Comparison of ENCODE assay signal across 15 cellular contexts in genomic region chr11:35076201-35077100, GRCh38.
A peak's percentile ranks its signal among the peaks of the same experiment; 100 is the strongest.
DNase-seq lines count a peak whose midpoint lies in the region; ATAC-seq, FAIRE-seq and TF ChIP-seq lines count a peak whose summit lies in the region.
"Had no signal": no experiment of that assay in that cellular context is flagged by ENCODE, and none has a peak within 500 bp of the region (broad histone marks: within the 10 kb centered on the region; RNA-seq: fewer than 3 reads in every experiment).

No MANE protein-coding gene starts in this region.

- CTCF ChIA-PET in CD8-positive, alpha-beta memory T cell (lab: Charles Lee) = interaction anchor here (1.5 kb wide), 1 partner anchor 31 kb away, joined by 4 read pairs; no protein-coding TSS in a partner anchor

- H3K4me3 Mint-ChIP-seq in CD8-positive, alpha-beta memory T cell = peak overlapping the region in 4 of 7 donors; percentile 25 to 37 (median 30)
- H3K4me3 Mint-ChIP-seq in activated T-helper 1 cell treated with anti-CD3 and anti-CD28 coated beads, Interleukin-12 subunit alpha, Interleukin-12 subunit beta, Interleukin-2, Interleukin-4 antibody, amounts not matched to agents 30 ng/mL and 10 ng/mL and 1 ng/mL, durations not matched to agents 14 hours and 24 hours and 36 hours = no peak overlapping the region

- H3K9me3 Mint-ChIP-seq in CD8-positive, alpha-beta memory T cell = no peaks in the 10 kb centered on the region
- H3K9me3 Mint-ChIP-seq in activated T-helper 1 cell treated with anti-CD3 and anti-CD28 coated beads, Interleukin-12 subunit alpha, Interleukin-12 subunit beta, Interleukin-2, Interleukin-4 antibody, amounts not matched to agents 30 ng/mL and 10 ng/mL and 1 ng/mL, durations not matched to agents 14 hours and 24 hours and 36 hours = peaks cover 17% of the 10 kb centered on the region

- H3K27ac Mint-ChIP-seq in CD8-positive, alpha-beta memory T cell = peak overlapping the region; percentile 85 to 99 (median 90)
- H3K27ac Mint-ChIP-seq in activated T-helper 1 cell treated with anti-CD3 and anti-CD28 coated beads, Interleukin-12 subunit alpha, Interleukin-12 subunit beta, Interleukin-2, Interleukin-4 antibody, amounts not matched to agents 30 ng/mL and 10 ng/mL and 1 ng/mL, durations not matched to agents 14 hours and 24 hours and 36 hours = peak overlapping the region; percentile 21

- no peak overlapping the region for H2AFZ ChIP-seq in ACC112 (ENCODE audit: low read length, unreplicated experiment)
- no peak overlapping the region for H2AFZ ChIP-seq in keratinocyte (ENCODE audit: control insufficient read depth, low read length)

- H3K4me1 Mint-ChIP-seq in CD8-positive, alpha-beta memory T cell = peaks cover 59 to 86% (median 85%) of the 10 kb centered on the region in 3 donors
- H3K4me1 Mint-ChIP-seq in activated T-helper 1 cell treated with anti-CD3 and anti-CD28 coated beads, Interleukin-12 subunit alpha, Interleukin-12 subunit beta, Interleukin-2, Interleukin-4 antibody, amounts not matched to agents 30 ng/mL and 10 ng/mL and 1 ng/mL, durations not matched to agents 14 hours and 24 hours and 36 hours (ENCODE audit: low read depth) = peaks cover 85% of the 10 kb centered on the region

- no peaks in the 10 kb centered on the region for H3K79me2 ChIP-seq in ACC112 (ENCODE audit: control insufficient read depth, insufficient read depth, low read length, unreplicated experiment)
- no peaks in the 10 kb centered on the region for H3K79me2 ChIP-seq in keratinocyte (ENCODE audit: control insufficient read depth, insufficient read depth, low read length)

- H3K36me3 Mint-ChIP-seq in CD8-positive, alpha-beta memory T cell = no peaks in the 10 kb centered on the region
- H3K36me3 Mint-ChIP-seq in activated T-helper 1 cell treated with anti-CD3 and anti-CD28 coated beads, Interleukin-12 subunit alpha, Interleukin-12 subunit beta, Interleukin-2, Interleukin-4 antibody, amounts not matched to agents 30 ng/mL and 10 ng/mL and 1 ng/mL, durations not matched to agents 14 hours and 24 hours and 36 hours (ENCODE audit: low read depth) = peaks cover 13% of the 10 kb centered on the region

- no peaks in the 10 kb centered on the region for H3K27me3 Mint-ChIP-seq in CD8-positive, alpha-beta memory T cell
- peaks cover 1% of the 10 kb centered on the region for H3K27me3 Mint-ChIP-seq in activated T-helper 1 cell treated with anti-CD3 and anti-CD28 coated beads, Interleukin-12 subunit alpha, Interleukin-12 subunit beta, Interleukin-2, Interleukin-4 antibody, amounts not matched to agents 30 ng/mL and 10 ng/mL and 1 ng/mL, durations not matched to agents 14 hours and 24 hours and 36 hours (ENCODE audit: insufficient read depth)

- no peak for FAIRE-seq in keratinocyte (lab: Jason Lieb, UNC)
- FAIRE-seq: GM18507 had no signal

- DNase-seq in CD8-positive, alpha-beta memory T cell = no peak
- no peak for DNase-seq in activated T-helper 1 cell treated with anti-CD3 and anti-CD28 coated beads, Interleukin-12 subunit alpha, Interleukin-12 subunit beta, Interleukin-2, Interleukin-4 antibody, amounts not matched to agents 30 ng/mL and 10 ng/mL and 1 ng/mL, durations not matched to agents 14 hours and 24 hours and 36 hours (ENCODE audit: low spot score)
- DNase-seq in keratinocyte (ENCODE audit: low read depth, low spot score) (no peak), NOMO-1 treated with dmso at 0.1 percent for 144 hours (lab: John Stamatoyannopoulos, UW; ENCODE audit: unreplicated experiment) (no peak), NCI-H82 (lab: John Stamatoyannopoulos, UW) (no peak)
- DNase-seq: GDM1; GOT3; psoas muscle; stimulated activated CD4-positive, alpha-beta T cell treated with anti-CD3 and anti-CD28 coated beads, Interleukin-4, amount 100 ng/mL, for 1 hour; stimulated activated naive CD4-positive, alpha-beta T cell treated with Interleukin-2 at 50 U/mL for 16 hours had no signal

- H3K9me3 ChIP-seq in CD8-positive, alpha-beta memory T cell (ENCODE audit: low read length) = no peaks in the 10 kb centered on the region
- no peaks in the 10 kb centered on the region for H3K9me3 ChIP-seq in keratinocyte (ENCODE audit: control insufficient read depth, low read depth, low read length)
- H3K9me3 ChIP-seq: psoas muscle had no signal

- H3K4me3 ChIP-seq in ACC112 (ENCODE audit: low read depth, low read length) (no peak overlapping the region), keratinocyte (ENCODE audit: control insufficient read depth in 2 of 3, extremely low read depth in 1 of 3, insufficient read depth in 2 of 3, low read depth in 1 of 3, low read length in 3 of 3) (no peak overlapping the region)
- H3K4me3 ChIP-seq in CD8-positive, alpha-beta memory T cell (ENCODE audit: low read length) = peak overlapping the region; percentile 10
- H3K4me3 ChIP-seq: coronary artery, psoas muscle had no signal

- no peak overlapping the region for H3K4me2 ChIP-seq in keratinocyte (ENCODE audit: control insufficient read depth, extremely low read depth, insufficient read depth, low read depth, low read length)

- intact Hi-C loops in activated T-helper 1 cell treated with anti-CD3 and anti-CD28 coated beads, Interleukin-12 subunit alpha, Interleukin-12 subunit beta, Interleukin-2, Interleukin-4 antibody, amounts not matched to agents 30 ng/mL and 10 ng/mL and 1 ng/mL, durations not matched to agents 14 hours and 24 hours and 36 hours (cut with micrococcal nuclease) = loop anchor here (1.0 kb wide), 5 partner anchors 9 to 64 kb away; no protein-coding TSS in a partner anchor

- H3K36me3 ChIP-seq in ACC112 (ENCODE audit: insufficient read depth, low read length) (no peaks in the 10 kb centered on the region), keratinocyte (ENCODE audit: control insufficient read depth in 2 of 2, extremely low read depth in 1 of 2, insufficient read depth in 2 of 2, low read length in 2 of 2) (no peaks in the 10 kb centered on the region)
- H3K36me3 ChIP-seq in CD8-positive, alpha-beta memory T cell (ENCODE audit: insufficient read depth, low read length) = no peaks in the 10 kb centered on the region

- no peak for ATAC-seq in GM18517 (IDR thresholded peaks at IDR 0.05; ENCODE audit: unreplicated experiment)
- ATAC-seq in GM18868 (IDR thresholded peaks at IDR 0.05; ENCODE audit: unreplicated experiment) = no peak

- POLR2A ChIA-PET in CD8-positive, alpha-beta memory T cell (lab: Charles Lee) = interaction anchor here (1.1 to 1.4 kb wide), 2 partner anchors 9 to 36 kb away, joined by 3 read pairs; no protein-coding TSS in a partner anchor

- dilution Hi-C loops in keratinocyte (cut with MboI; ENCODE audit: extremely low pct_ligation_motif_present, low sequenced_read_pairs) = no loop called here

- H3K9me1 ChIP-seq in keratinocyte (ENCODE audit: control insufficient read depth, extremely low read depth, insufficient read depth, low read length) = no peaks in the 10 kb centered on the region

- H3K27ac ChIP-seq in ACC112 (ENCODE audit: low read depth, low read length) (peak overlapping the region; percentile 85; the same call in 1 of the 2 replicates), keratinocyte (ENCODE audit: control insufficient read depth, insufficient read depth, low read length) (peak overlapping the region; percentile 77)
- H3K27ac ChIP-seq in CD8-positive, alpha-beta memory T cell (ENCODE audit: low read depth, low read length) = no peak overlapping the region
- H3K27ac ChIP-seq: psoas muscle had no signal

- no peaks in the 10 kb centered on the region for H4K20me1 ChIP-seq in keratinocyte (ENCODE audit: control insufficient read depth, extremely low read depth, insufficient read depth, low read length)

- no peak overlapping the region for H3K9ac ChIP-seq in keratinocyte (ENCODE audit: control insufficient read depth, extremely low read depth, insufficient read depth, low read length)

- TF ChIP-seq CTCF in keratinocyte (optimal IDR thresholded peaks at IDR 0.05 in 1 of 3, IDR thresholded peaks at IDR 0.05 in 1 of 3, conservative IDR thresholded peaks at IDR 0.05 in 1 of 3; ENCODE audit: extremely low read depth in 1 of 3, insufficient read depth in 2 of 3, low read length in 3 of 3) = no peak

- H3K4me1 ChIP-seq in ACC112 (ENCODE audit: control insufficient read depth, insufficient read depth, low read length, unreplicated experiment) = peaks cover 27% of the 10 kb centered on the region
- peaks cover 66% of the 10 kb centered on the region for H3K4me1 ChIP-seq in CD8-positive, alpha-beta memory T cell (ENCODE audit: insufficient read depth, low read length)
- H3K4me1 ChIP-seq in keratinocyte (ENCODE audit: control insufficient read depth, extremely low read depth, insufficient read depth, low read length) = peaks cover 19% of the 10 kb centered on the region

- no peaks in the 10 kb centered on the region for H3K27me3 ChIP-seq in ACC112 (ENCODE audit: insufficient read depth, low read length)
- H3K27me3 ChIP-seq in CD8-positive, alpha-beta memory T cell (ENCODE audit: insufficient read depth, low read length, poor library complexity, severe bottlenecking) = no peaks in the 10 kb centered on the region
- H3K27me3 ChIP-seq in keratinocyte (ENCODE audit: control insufficient read depth, extremely low read depth, insufficient read depth, low read length) = no peaks in the 10 kb centered on the region
